Comparison of ENCODE assay signal across 13 cellular contexts in the genomic region with DNA sequence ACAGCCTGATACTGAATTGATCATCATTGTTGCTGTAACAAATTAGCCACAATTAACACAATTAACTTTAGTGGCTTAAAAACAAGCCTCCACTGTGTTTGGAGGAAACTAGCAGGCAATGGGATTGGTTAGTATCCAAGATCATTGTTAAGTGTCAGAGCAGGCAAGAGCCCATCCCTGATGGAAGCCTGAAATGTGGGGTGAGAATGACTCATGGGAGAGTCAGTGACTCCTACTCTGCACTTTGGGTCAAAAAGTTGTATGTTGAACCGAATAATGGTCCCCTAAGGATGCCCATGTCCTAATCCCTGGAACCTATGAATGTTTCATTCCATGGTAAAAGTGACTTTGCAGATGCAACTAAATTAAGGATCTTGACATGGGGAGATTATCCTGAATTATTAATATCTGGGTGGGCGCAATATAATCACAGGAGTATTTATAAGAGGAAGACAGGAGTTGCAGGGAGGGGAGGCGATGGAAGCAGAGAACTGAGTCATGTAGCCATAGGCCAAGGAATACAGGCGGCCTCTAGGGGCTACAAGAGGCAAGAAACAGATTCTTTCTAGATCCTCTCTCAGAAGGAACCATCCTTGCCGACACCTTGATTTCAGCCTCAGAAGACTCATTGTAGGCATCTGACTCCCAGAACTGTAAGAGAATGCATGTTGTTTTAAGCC. TPM values are rescaled to one million over a fixed set of nuclear protein-coding genes. Genes with fewer than 3 reads are reported as not detected.
A peak's percentile ranks its signal among the peaks of the same experiment; 100 is the strongest.
DNase-seq lines count a peak whose midpoint lies in the region; FAIRE-seq and TF ChIP-seq lines count a peak whose summit lies in the region.
"Had no signal": no experiment of that assay in that cellular context is flagged by ENCODE, and none has a peak within 500 bp of the region (broad histone marks: within the 10 kb centered on the region; RNA-seq: fewer than 3 reads in every experiment).

No MANE protein-coding gene starts in this region.

- H4K20me1 ChIP-seq in GM23248 (ENCODE audit: insufficient read depth): no peaks in the 10 kb centered on the region

- no peak overlapping the region for H3K4me2 ChIP-seq in GM23248 (ENCODE audit: unreplicated experiment)

- peaks cover 12% of the 10 kb centered on the region for H3F3A ChIP-seq in GM23248 (ENCODE audit: insufficient read depth)

- H3K9me3 ChIP-seq in GM23248 (ENCODE audit: low read depth) (no peaks in the 10 kb centered on the region), Peyer's patch (no peaks in the 10 kb centered on the region), right atrium auricular region (no peaks in the 10 kb centered on the region)

- in situ Hi-C loops in ACHN (cut with HindIII; ENCODE audit: low pct_ligation_motif_present, low pct_unique_long_range_greater_than_20kb, low sequenced_read_pairs): no loop called here
- in situ Hi-C loops in GM23248 (cut with MboI): loop anchor here (25.0 kb wide), 1 partner anchor 1019 kb away; no protein-coding TSS in a partner anchor

- no peak overlapping the region for H3K9ac ChIP-seq in GM23248

- H3K79me2 ChIP-seq in GM23248 (ENCODE audit: insufficient read depth): no peaks in the 10 kb centered on the region

- H3K4me3 ChIP-seq in GM23248: no peak overlapping the region
- no peak overlapping the region for H3K4me3 ChIP-seq in fibroblast of the aortic adventitia (ENCODE audit: low read depth, low read length)
- H3K4me3 ChIP-seq in Peyer's patch: no peak overlapping the region
- H3K4me3 ChIP-seq in right atrium auricular region: no peak overlapping the region

- H3K36me3 ChIP-seq in GM23248 (ENCODE audit: low read depth) (no peaks in the 10 kb centered on the region), Peyer's patch (no peaks in the 10 kb centered on the region), right atrium auricular region (no peaks in the 10 kb centered on the region)

- H2AFZ ChIP-seq in GM23248: no peak overlapping the region

- TF ChIP-seq POLR2A in Peyer's patch (IDR thresholded peaks at IDR 0.05): no peak

- no peaks in the 10 kb centered on the region for H3K9me2 ChIP-seq in GM23248 (ENCODE audit: insufficient read depth)

- TF ChIP-seq CTCF in fibroblast of the aortic adventitia (IDR thresholded peaks at IDR 0.05; ENCODE audit: insufficient read depth, low read length): peak; percentile 44
- no peak for TF ChIP-seq CTCF in Peyer's patch (IDR thresholded peaks at IDR 0.05)
- TF ChIP-seq CTCF in right atrium auricular region (IDR thresholded peaks at IDR 0.05): no peak

- 0 out of 2 replicates have a peak, but pooled peaks cover 7% of the 10 kb centered on the region for H3K27me3 ChIP-seq in GM23248 (replicated peaks; ENCODE audit: insufficient read depth)
- H3K27me3 ChIP-seq in Peyer's patch: no peaks in the 10 kb centered on the region
- no peaks in the 10 kb centered on the region for H3K27me3 ChIP-seq in right atrium auricular region

- DNase-seq in ACHN (peak; percentile 12), GM23248 (peak; percentile 51), RPMI7951 (ENCODE audit: low read depth) (peak; percentile 58), fibroblast of the aortic adventitia (ENCODE audit: low read depth) (peak; percentile 25), NCI-H2029 (lab: John Stamatoyannopoulos, UW) (no peak), GM19239 (ENCODE audit: insufficient read length, low spot score) (no peak), Peyer's patch (no peak), right atrium auricular region (ENCODE audit: low spot score) (no peak)
- DNase-seq: activated CD8-positive, alpha-beta memory T cell treated with anti-CD3 and anti-CD28 coated beads for 24 hours; anterior cingulate cortex; erythroblast; NCI-H2171; stimulated activated CD4-positive, alpha-beta T cell treated with anti-CD3 and anti-CD28 coated beads, Interleukin-12 subunit alpha, Interleukin-12 subunit beta, amount 100 ng/mL, for 4 hours had no signal

- no peaks in the 10 kb centered on the region; the same call in 1 of the 2 replicates for H3K4me1 ChIP-seq in GM23248 (ENCODE audit: insufficient read depth)
- no peaks in the 10 kb centered on the region for H3K4me1 ChIP-seq in Peyer's patch
- no peaks in the 10 kb centered on the region for H3K4me1 ChIP-seq in right atrium auricular region

- H3K27ac ChIP-seq in GM23248 (no peak overlapping the region), Peyer's patch (no peak overlapping the region), right atrium auricular region (no peak overlapping the region)

- WGBS in GM23248 (ENCODE audit: low coverage in 1 of 2, low lambda C conversion rate in 2 of 2, missing lambda C conversion rate in 2 of 2), 2 experiments: 62 to 73% methylated on average over 5 of the region's 5 CpGs

- FAIRE-seq in GM19239 (lab: Jason Lieb, UNC): no peak

RNA-seq across cellular contexts. Expression of a gene that starts 28.8 kb away (rescaled TPM):
- total RNA-seq in GM23248 (2014; rRNA removed; shearing (Covaris generic)): 61.7 and 65.8 TPM in 2 replicates
- 59.5 and 64.5 TPM in 2 replicates for polyA plus RNA-seq in GM23248 (2016; fragmentation: Nextera tagmentation; extraction: Ambion mirVana)
- total RNA-seq in RPMI7951 (2014; rRNA removed; shearing (Covaris generic)): 49.4 and 55.6 TPM in 2 replicates
- total RNA-seq in fibroblast of the aortic adventitia (ENCODE audit: low replicate concordance): 44.3 and 59.3 TPM in 2 replicates
- 10 to 100 TPM; 19.0 to 36.2 (median 31.0) TPM for total RNA-seq in Peyer's patch
- total RNA-seq in right atrium auricular region: 10 to 100 TPM; 21.6 to 26.2 TPM

RNA-seq across cellular contexts. Expression of a gene that starts 29.2 kb away (rescaled TPM):
- 117 and 127 TPM in 2 replicates for total RNA-seq in GM23248 (2014; rRNA removed; shearing (Covaris generic))
- polyA plus RNA-seq in GM23248 (2016; fragmentation: Nextera tagmentation; extraction: Ambion mirVana): 428 and 441 TPM in 2 replicates
- total RNA-seq in RPMI7951 (2014; rRNA removed; shearing (Covaris generic)): 267 and 309 TPM in 2 replicates
- total RNA-seq in fibroblast of the aortic adventitia (ENCODE audit: low replicate concordance): 20.3 and 155 TPM in 2 replicates
- total RNA-seq in Peyer's patch: 10 to 100 TPM; 47.7 to 73.6 (median 58.0) TPM
- 10 to 100 TPM; 29.4 to 53.1 TPM for total RNA-seq in right atrium auricular region

Comparison
In these comparisons a context has a peak if more than half of its experiments do, and no peak if none do; other contexts are left out.
1. DNase-seq: peak in ACHN (single experiment), GM23248 (single experiment), RPMI7951 (single experiment) and fibroblast of the aortic adventitia (single experiment); none in NCI-H2029 (single experiment), GM19239 (single experiment), Peyer's patch (0 of 3) and right atrium auricular region (single experiment).